ENCODE assay signal across 8 cellular contexts in genomic region chr18:10524507-10525425, GRCh38. TPM values are rescaled to one million over a fixed set of nuclear protein-coding genes. Genes with fewer than 3 reads are reported as not detected.
A peak's percentile ranks its signal among the peaks of the same experiment; 100 is the strongest.
DNase-seq lines count a peak whose midpoint lies in the region; ATAC-seq, FAIRE-seq and TF ChIP-seq lines count a peak whose summit lies in the region.

No MANE protein-coding gene starts in this region.

- no peaks in the 10 kb centered on the region for H3K27me3 Mint-ChIP-seq in astrocyte (ENCODE audit: low read depth, unreplicated experiment)

- H3K36me3 ChIP-seq in KMS-11 (ENCODE audit: insufficient read depth) (no peaks in the 10 kb centered on the region), astrocyte (ENCODE audit: insufficient read depth, low read length) (no peaks in the 10 kb centered on the region)

- DNase-seq in AML-193 (lab: John Stamatoyannopoulos, UW) (peak; percentile 22 to 47), astrocyte (ENCODE audit: low read depth) (peak; percentile 79), NCI-H526 treated with DMSO at 0.1 percent for 48 hours (lab: John Stamatoyannopoulos, UW) (no peak), 8988T (no peak), GM19240 (ENCODE audit: insufficient read length, low spot score) (no peak)

- FAIRE-seq in astrocyte (lab: Jason Lieb, UNC) = no peak

- H4K20me1 ChIP-seq in KMS-11 (ENCODE audit: insufficient read depth) = no peaks in the 10 kb centered on the region
- H4K20me1 ChIP-seq in astrocyte (ENCODE audit: insufficient read depth, low read length) = peaks cover 31% of the 10 kb centered on the region

- H3K9me3 ChIP-seq in astrocyte (ENCODE audit: insufficient read depth, low read depth, low read length) = no peaks in the 10 kb centered on the region
- no peaks in the 10 kb centered on the region for H3K9me3 ChIP-seq in mononuclear cell (ENCODE audit: low read depth, low read length)

- peaks cover 2% of the 10 kb centered on the region for H3K36me3 Mint-ChIP-seq in astrocyte (ENCODE audit: low read depth, unreplicated experiment)

- ATAC-seq in HG03108 (IDR thresholded peaks at IDR 0.05; ENCODE audit: unreplicated experiment) = no peak

- H3K27ac ChIP-seq in KMS-11 = no peak overlapping the region
- H3K27ac ChIP-seq in astrocyte (ENCODE audit: low read depth, low read length) = peak overlapping the region; percentile 87

- TF ChIP-seq CTCF in KMS-11 (conservative IDR thresholded peaks at IDR 0.05; ENCODE audit: low read depth, low read length) (no peak), astrocyte (IDR thresholded peaks at IDR 0.05; ENCODE audit: insufficient read depth, low read depth, low read length) (no peak)

- H3K79me2 ChIP-seq in KMS-11 (ENCODE audit: insufficient read depth, low read depth) = peaks cover 36% of the 10 kb centered on the region
- peaks cover 38% of the 10 kb centered on the region for H3K79me2 ChIP-seq in astrocyte (ENCODE audit: insufficient read depth, low read length)

- peak overlapping the region; percentile 94 for H3K4me3 Mint-ChIP-seq in astrocyte (ENCODE audit: unreplicated experiment)

- no peak overlapping the region for H3K9ac ChIP-seq in KMS-11
- H3K9ac ChIP-seq in astrocyte (ENCODE audit: low read length) = no peak overlapping the region

- H3K27me3 ChIP-seq in KMS-11 (ENCODE audit: insufficient read depth, low read depth) (no peaks in the 10 kb centered on the region), astrocyte (ENCODE audit: insufficient read depth, low read length) (no peaks in the 10 kb centered on the region), mononuclear cell (ENCODE audit: insufficient read depth, low read length) (no peaks in the 10 kb centered on the region)

- peak overlapping the region; percentile 27; the same call in 1 of the 2 replicates for H3K4me2 ChIP-seq in KMS-11
- peak overlapping the region; percentile 95 for H3K4me2 ChIP-seq in astrocyte (ENCODE audit: low read length)

- peaks cover 19% of the 10 kb centered on the region for H3K4me1 Mint-ChIP-seq in astrocyte (ENCODE audit: low read depth, unreplicated experiment)

- H3K4me1 ChIP-seq in KMS-11 (ENCODE audit: low read depth, poor library complexity, severe bottlenecking) (peaks cover 31% of the 10 kb centered on the region), astrocyte (ENCODE audit: insufficient read depth, low read length) (peaks cover 12% of the 10 kb centered on the region), mononuclear cell (ENCODE audit: insufficient read depth, low read length) (peaks cover 41% of the 10 kb centered on the region)

- H3K9me3 Mint-ChIP-seq in astrocyte (ENCODE audit: unreplicated experiment) = peaks cover 2% of the 10 kb centered on the region

- H3K27ac Mint-ChIP-seq in astrocyte (ENCODE audit: unreplicated experiment) = peak overlapping the region; percentile 42

- H3K4me3 ChIP-seq in KMS-11 (IDR thresholded peaks at IDR 0.05; ENCODE audit: insufficient read depth, low read depth, low read length) = no peak overlapping the region
- no peak overlapping the region for H3K4me3 ChIP-seq in astrocyte (ENCODE audit: insufficient read depth, low read depth, low read length)
- peak overlapping the region; percentile 74 for H3K4me3 ChIP-seq in mononuclear cell (ENCODE audit: low read length)

- H2AFZ ChIP-seq in KMS-11 (ENCODE audit: low read depth) (peak overlapping the region; percentile 69), astrocyte (ENCODE audit: low read depth, low read length) (peak overlapping the region; percentile 79)

RNA-seq across cellular contexts. Expression of gene NAPG, which starts 1.1 kb away (rescaled TPM):
- total RNA-seq in astrocyte (30.8 and 33.2 TPM in 2 replicates), mononuclear cell (39.0 TPM)

Comparison
In these comparisons a context has a peak if more than half of its experiments do, and no peak if none do; other contexts are left out.
1. DNase-seq: peak in AML-193 (2 of 2) and astrocyte (single experiment); none in NCI-H526 treated with DMSO at 0.1 percent for 48 hours (single experiment), 8988T (single experiment) and GM19240 (single experiment).